ENCODE assay signal across 1 cellular context in genomic region chr6:32087574-32088486, GRCh38.
TF ChIP-seq lines count a peak whose summit lies in the region.

No MANE protein-coding gene starts in this region.

TF ChIP-seq in K562, 482 proteins besides CTCF, POLR2A, EP300 and RAD21 (continued from another document and continues in another):
- TF ChIP-seq REST (CRISPR knock-in tag; IDR thresholded peaks at IDR 0.05; ENCODE audit: low read depth) (no peak), SMAD4 (CRISPR knock-in tag; conservative IDR thresholded peaks at IDR 0.05) (peak; percentile 71), RB1 (IDR thresholded peaks at IDR 0.05; ENCODE audit: low read depth) (peak; percentile 82), HIVEP1 (CRISPR knock-in tag; IDR thresholded peaks at IDR 0.05) (no peak), GTF2A2 (tag; IDR thresholded peaks at IDR 0.05) (no peak), DEAF1 (CRISPR knock-in tag; IDR thresholded peaks at IDR 0.05) (peak; percentile 65), MYC (IDR thresholded peaks at IDR 0.05; ENCODE audit: low read depth, low read length) (peak; percentile 66), MYC (CRISPR knock-in tag; IDR thresholded peaks at IDR 0.05; ENCODE audit: borderline replicate concordance, low read depth) (no peak), ATF7 (IDR thresholded peaks at IDR 0.05) (no peak), PKNOX1 (IDR thresholded peaks at IDR 0.05) (no peak), CXXC5 (CRISPR knock-in tag; IDR thresholded peaks at IDR 0.05) (peak; percentile 80), TBL1XR1 (IDR thresholded peaks at IDR 0.05; ENCODE audit: low read length in 2 of 2) (no peak), ZNF79 (CRISPR knock-in tag; IDR thresholded peaks at IDR 0.05; ENCODE audit: low read depth) (no peak), EWSR1 (IDR thresholded peaks at IDR 0.05; ENCODE audit: borderline replicate concordance, low read depth, partially characterized antibody) (no peak), ZNF778 (CRISPR knock-in tag; IDR thresholded peaks at IDR 0.05) (no peak), ADNP (tag; IDR thresholded peaks at IDR 0.05) (no peak), TCF7L2 (IDR thresholded peaks at IDR 0.05; ENCODE audit: low read depth, low read length) (no peak), SNAPC5 (CRISPR knock-in tag; IDR thresholded peaks at IDR 0.05) (no peak)
- TF ChIP-seq, protein P1, sequence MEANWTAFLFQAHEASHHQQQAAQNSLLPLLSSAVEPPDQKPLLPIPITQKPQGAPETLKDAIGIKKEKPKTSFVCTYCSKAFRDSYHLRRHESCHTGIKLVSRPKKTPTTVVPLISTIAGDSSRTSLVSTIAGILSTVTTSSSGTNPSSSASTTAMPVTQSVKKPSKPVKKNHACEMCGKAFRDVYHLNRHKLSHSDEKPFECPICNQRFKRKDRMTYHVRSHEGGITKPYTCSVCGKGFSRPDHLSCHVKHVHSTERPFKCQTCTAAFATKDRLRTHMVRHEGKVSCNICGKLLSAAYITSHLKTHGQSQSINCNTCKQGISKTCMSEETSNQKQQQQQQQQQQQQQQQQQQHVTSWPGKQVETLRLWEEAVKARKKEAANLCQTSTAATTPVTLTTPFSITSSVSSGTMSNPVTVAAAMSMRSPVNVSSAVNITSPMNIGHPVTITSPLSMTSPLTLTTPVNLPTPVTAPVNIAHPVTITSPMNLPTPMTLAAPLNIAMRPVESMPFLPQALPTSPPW (CRISPR knock-in tag; IDR thresholded peaks at IDR 0.05) = peak; percentile 64
- TF ChIP-seq, protein P2, sequence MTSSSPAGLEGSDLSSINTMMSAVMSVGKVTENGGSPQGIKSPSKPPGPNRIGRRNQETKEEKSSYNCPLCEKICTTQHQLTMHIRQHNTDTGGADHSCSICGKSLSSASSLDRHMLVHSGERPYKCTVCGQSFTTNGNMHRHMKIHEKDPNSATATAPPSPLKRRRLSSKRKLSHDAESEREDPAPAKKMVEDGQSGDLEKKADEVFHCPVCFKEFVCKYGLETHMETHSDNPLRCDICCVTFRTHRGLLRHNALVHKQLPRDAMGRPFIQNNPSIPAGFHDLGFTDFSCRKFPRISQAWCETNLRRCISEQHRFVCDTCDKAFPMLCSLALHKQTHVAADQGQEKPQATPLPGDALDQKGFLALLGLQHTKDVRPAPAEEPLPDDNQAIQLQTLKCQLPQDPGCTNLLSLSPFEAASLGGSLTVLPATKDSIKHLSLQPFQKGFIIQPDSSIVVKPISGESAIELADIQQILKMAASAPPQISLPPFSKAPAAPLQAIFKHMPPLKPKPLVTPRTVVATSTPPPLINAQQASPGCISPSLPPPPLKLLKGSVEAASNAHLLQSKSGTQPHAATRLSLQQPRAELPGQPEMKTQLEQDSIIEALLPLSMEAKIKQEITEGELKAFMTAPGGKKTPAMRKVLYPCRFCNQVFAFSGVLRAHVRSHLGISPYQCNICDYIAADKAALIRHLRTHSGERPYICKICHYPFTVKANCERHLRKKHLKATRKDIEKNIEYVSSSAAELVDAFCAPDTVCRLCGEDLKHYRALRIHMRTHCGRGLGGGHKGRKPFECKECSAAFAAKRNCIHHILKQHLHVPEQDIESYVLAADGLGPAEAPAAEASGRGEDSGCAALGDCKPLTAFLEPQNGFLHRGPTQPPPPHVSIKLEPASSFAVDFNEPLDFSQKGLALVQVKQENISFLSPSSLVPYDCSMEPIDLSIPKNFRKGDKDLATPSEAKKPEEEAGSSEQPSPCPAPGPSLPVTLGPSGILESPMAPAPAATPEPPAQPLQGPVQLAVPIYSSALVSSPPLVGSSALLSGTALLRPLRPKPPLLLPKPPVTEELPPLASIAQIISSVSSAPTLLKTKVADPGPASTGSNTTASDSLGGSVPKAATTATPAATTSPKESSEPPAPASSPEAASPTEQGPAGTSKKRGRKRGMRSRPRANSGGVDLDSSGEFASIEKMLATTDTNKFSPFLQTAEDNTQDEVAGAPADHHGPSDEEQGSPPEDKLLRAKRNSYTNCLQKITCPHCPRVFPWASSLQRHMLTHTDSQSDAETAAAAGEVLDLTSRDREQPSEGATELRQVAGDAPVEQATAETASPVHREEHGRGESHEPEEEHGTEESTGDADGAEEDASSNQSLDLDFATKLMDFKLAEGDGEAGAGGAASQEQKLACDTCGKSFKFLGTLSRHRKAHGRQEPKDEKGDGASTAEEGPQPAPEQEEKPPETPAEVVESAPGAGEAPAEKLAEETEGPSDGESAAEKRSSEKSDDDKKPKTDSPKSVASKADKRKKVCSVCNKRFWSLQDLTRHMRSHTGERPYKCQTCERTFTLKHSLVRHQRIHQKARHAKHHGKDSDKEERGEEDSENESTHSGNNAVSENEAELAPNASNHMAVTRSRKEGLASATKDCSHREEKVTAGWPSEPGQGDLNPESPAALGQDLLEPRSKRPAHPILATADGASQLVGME (CRISPR knock-in tag; IDR thresholded peaks at IDR 0.05) = no peak
- TF ChIP-seq, protein P3, sequence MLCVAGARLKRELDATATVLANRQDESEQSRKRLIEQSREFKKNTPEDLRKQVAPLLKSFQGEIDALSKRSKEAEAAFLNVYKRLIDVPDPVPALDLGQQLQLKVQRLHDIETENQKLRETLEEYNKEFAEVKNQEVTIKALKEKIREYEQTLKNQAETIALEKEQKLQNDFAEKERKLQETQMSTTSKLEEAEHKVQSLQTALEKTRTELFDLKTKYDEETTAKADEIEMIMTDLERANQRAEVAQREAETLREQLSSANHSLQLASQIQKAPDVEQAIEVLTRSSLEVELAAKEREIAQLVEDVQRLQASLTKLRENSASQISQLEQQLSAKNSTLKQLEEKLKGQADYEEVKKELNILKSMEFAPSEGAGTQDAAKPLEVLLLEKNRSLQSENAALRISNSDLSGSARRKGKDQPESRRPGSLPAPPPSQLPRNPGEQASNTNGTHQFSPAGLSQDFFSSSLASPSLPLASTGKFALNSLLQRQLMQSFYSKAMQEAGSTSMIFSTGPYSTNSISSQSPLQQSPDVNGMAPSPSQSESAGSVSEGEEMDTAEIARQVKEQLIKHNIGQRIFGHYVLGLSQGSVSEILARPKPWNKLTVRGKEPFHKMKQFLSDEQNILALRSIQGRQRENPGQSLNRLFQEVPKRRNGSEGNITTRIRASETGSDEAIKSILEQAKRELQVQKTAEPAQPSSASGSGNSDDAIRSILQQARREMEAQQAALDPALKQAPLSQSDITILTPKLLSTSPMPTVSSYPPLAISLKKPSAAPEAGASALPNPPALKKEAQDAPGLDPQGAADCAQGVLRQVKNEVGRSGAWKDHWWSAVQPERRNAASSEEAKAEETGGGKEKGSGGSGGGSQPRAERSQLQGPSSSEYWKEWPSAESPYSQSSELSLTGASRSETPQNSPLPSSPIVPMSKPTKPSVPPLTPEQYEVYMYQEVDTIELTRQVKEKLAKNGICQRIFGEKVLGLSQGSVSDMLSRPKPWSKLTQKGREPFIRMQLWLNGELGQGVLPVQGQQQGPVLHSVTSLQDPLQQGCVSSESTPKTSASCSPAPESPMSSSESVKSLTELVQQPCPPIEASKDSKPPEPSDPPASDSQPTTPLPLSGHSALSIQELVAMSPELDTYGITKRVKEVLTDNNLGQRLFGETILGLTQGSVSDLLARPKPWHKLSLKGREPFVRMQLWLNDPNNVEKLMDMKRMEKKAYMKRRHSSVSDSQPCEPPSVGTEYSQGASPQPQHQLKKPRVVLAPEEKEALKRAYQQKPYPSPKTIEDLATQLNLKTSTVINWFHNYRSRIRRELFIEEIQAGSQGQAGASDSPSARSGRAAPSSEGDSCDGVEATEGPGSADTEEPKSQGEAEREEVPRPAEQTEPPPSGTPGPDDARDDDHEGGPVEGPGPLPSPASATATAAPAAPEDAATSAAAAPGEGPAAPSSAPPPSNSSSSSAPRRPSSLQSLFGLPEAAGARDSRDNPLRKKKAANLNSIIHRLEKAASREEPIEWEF (CRISPR knock-in tag; IDR thresholded peaks at IDR 0.05) = no peak
- TF ChIP-seq, protein P4, sequence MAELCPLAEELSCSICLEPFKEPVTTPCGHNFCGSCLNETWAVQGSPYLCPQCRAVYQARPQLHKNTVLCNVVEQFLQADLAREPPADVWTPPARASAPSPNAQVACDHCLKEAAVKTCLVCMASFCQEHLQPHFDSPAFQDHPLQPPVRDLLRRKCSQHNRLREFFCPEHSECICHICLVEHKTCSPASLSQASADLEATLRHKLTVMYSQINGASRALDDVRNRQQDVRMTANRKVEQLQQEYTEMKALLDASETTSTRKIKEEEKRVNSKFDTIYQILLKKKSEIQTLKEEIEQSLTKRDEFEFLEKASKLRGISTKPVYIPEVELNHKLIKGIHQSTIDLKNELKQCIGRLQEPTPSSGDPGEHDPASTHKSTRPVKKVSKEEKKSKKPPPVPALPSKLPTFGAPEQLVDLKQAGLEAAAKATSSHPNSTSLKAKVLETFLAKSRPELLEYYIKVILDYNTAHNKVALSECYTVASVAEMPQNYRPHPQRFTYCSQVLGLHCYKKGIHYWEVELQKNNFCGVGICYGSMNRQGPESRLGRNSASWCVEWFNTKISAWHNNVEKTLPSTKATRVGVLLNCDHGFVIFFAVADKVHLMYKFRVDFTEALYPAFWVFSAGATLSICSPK (IDR thresholded peaks at IDR 0.05; ENCODE audit: borderline replicate concordance) = no peak
